Comparison of ENCODE assay signal across 24 cellular contexts in genomic region chr22:47001288-47001687, GRCh38.
A peak's percentile ranks its signal among the peaks of the same experiment; 100 is the strongest.
DNase-seq lines count a peak whose midpoint lies in the region; ATAC-seq and TF ChIP-seq lines count a peak whose summit lies in the region.
"Had no signal": no experiment of that assay in that cellular context is flagged by ENCODE, and none has a peak within 500 bp of the region (broad histone marks: within the 10 kb centered on the region; RNA-seq: fewer than 3 reads in every experiment).

No MANE protein-coding gene starts in this region.

- no peaks in the 10 kb centered on the region for H4K20me1 ChIP-seq in KMS-11 (ENCODE audit: insufficient read depth)

- H3K79me2 ChIP-seq in KMS-11 (ENCODE audit: insufficient read depth, low read depth), result no peaks in the 10 kb centered on the region

- no peaks in the 10 kb centered on the region for H3K27me3 ChIP-seq in KMS-11 (ENCODE audit: insufficient read depth, low read depth)
- H3K27me3 ChIP-seq: brain microvascular endothelial cell, left lung, neural progenitor cell, spleen, suprapubic skin, uterus had no signal

- no peaks in the 10 kb centered on the region for H3K9me3 Mint-ChIP-seq in activated CD4-positive, alpha-beta T cell treated with anti-CD3 and anti-CD28 coated beads for 36 hours (ENCODE audit: low read depth)
- H3K9me3 Mint-ChIP-seq: activated naive CD8-positive, alpha-beta T cell treated with anti-CD3 and anti-CD28 coated beads, Interleukin-2, amount 50 U/mL, for 24 hours; neural progenitor cell; T-cell had no signal

- CTCF ChIA-PET in activated CD4-positive, alpha-beta T cell treated with anti-CD3 and anti-CD28 coated beads for 36 hours (lab: Charles Lee), result no interaction called here

- H3K36me3 ChIP-seq in KMS-11 (ENCODE audit: insufficient read depth), result no peaks in the 10 kb centered on the region
- H3K36me3 ChIP-seq: brain microvascular endothelial cell, neural progenitor cell, uterus, WERI-Rb-1 had no signal

- H3K9ac ChIP-seq in KMS-11, result no peak overlapping the region
- H3K9ac ChIP-seq: neural progenitor cell had no signal

- no peak overlapping the region for H3K4me3 ChIP-seq in KMS-11 (IDR thresholded peaks at IDR 0.05; ENCODE audit: insufficient read depth, low read depth, low read length)
- H3K4me3 ChIP-seq in skeletal muscle cell (ENCODE audit: low read depth, low read length), result no peak overlapping the region
- H3K4me3 ChIP-seq: left lung, neural progenitor cell, psoas muscle, spleen, suprapubic skin, uterus had no signal

- ATAC-seq in activated CD4-positive, alpha-beta T cell treated with anti-CD3 and anti-CD28 coated beads for 36 hours, result peak; percentile 37
- ATAC-seq in GM21381 (IDR thresholded peaks at IDR 0.05; ENCODE audit: unreplicated experiment) (peak; percentile 67), HG03135 (IDR thresholded peaks at IDR 0.05; ENCODE audit: unreplicated experiment) (no peak)
- ATAC-seq: activated naive CD8-positive, alpha-beta T cell treated with anti-CD3 and anti-CD28 coated beads, Interleukin-2, amount 50 U/mL, for 24 hours; HCT116; left lung; psoas muscle; T-cell had no signal

- TF ChIP-seq CTCF in KMS-11 (conservative IDR thresholded peaks at IDR 0.05; ENCODE audit: low read depth, low read length), result no peak

- no peaks in the 10 kb centered on the region for H3K27me3 Mint-ChIP-seq in activated CD4-positive, alpha-beta T cell treated with anti-CD3 and anti-CD28 coated beads for 36 hours
- H3K27me3 Mint-ChIP-seq: activated naive CD8-positive, alpha-beta T cell treated with anti-CD3 and anti-CD28 coated beads, Interleukin-2, amount 50 U/mL, for 24 hours; B cell; T-cell had no signal

- H3K4me1 ChIP-seq in KMS-11 (ENCODE audit: low read depth, poor library complexity, severe bottlenecking), result peaks cover 11% of the 10 kb centered on the region
- H3K4me1 ChIP-seq: left lung, neural progenitor cell, psoas muscle, suprapubic skin, uterus had no signal

- no peak overlapping the region for H3K27ac ChIP-seq in KMS-11
- H3K27ac ChIP-seq: brain microvascular endothelial cell, left lung, neural progenitor cell, psoas muscle, spleen, suprapubic skin, uterus, WERI-Rb-1 had no signal

- peak overlapping the region; percentile 48 for H3K4me2 ChIP-seq in KMS-11
- H3K4me2 ChIP-seq: neural progenitor cell had no signal

- peaks cover 12% of the 10 kb centered on the region for H3K4me1 Mint-ChIP-seq in activated CD4-positive, alpha-beta T cell treated with anti-CD3 and anti-CD28 coated beads for 36 hours

- no peak overlapping the region for H3K4me3 Mint-ChIP-seq in activated CD4-positive, alpha-beta T cell treated with anti-CD3 and anti-CD28 coated beads for 36 hours
- H3K4me3 Mint-ChIP-seq: activated naive CD8-positive, alpha-beta T cell treated with anti-CD3 and anti-CD28 coated beads, Interleukin-2, amount 50 U/mL, for 24 hours; neural progenitor cell; T-cell had no signal

- intact Hi-C loops in activated CD4-positive, alpha-beta T cell treated with anti-CD3 and anti-CD28 coated beads for 36 hours (cut with DNase I, micrococcal nuclease), result no loop called here

- no peak overlapping the region for H2AFZ ChIP-seq in KMS-11 (ENCODE audit: low read depth)
- H2AFZ ChIP-seq: neural progenitor cell had no signal

- POLR2A ChIA-PET in activated CD4-positive, alpha-beta T cell treated with anti-CD3 and anti-CD28 coated beads for 36 hours (lab: Charles Lee), result interaction anchor here (0.6 kb wide), 1 partner anchor 36 kb away, joined by 9 read pairs; no protein-coding TSS in a partner anchor

- DNase-seq in activated CD4-positive, alpha-beta T cell treated with anti-CD3 and anti-CD28 coated beads for 36 hours, result no peak
- DNase-seq in activated CD4-positive, alpha-beta T cell treated with anti-CD3 and anti-CD28 coated beads for 48 hours, result no peak
- peak; percentile 1 for DNase-seq in skeletal muscle cell (ENCODE audit: low read depth)
- DNase-seq in amygdala (lab: John Stamatoyannopoulos, UW), result no peak
- no peak for DNase-seq in DMS53 (lab: John Stamatoyannopoulos, UW)
- DNase-seq: 8988T; activated naive CD8-positive, alpha-beta T cell treated with anti-CD3 and anti-CD28 coated beads, Interleukin-2, amount 50 U/mL, for 24 hours; brain microvascular endothelial cell; left lung; NCI-H1436; NCI-H748 treated with DMSO at 0.1 percent for 48 hours; psoas muscle; SHP77 treated with DMSO at 0.1 percent for 48 hours; spleen; T-cell; uterus; WERI-Rb-1 had no signal

- no peak overlapping the region for H3K27ac Mint-ChIP-seq in activated CD4-positive, alpha-beta T cell treated with anti-CD3 and anti-CD28 coated beads for 36 hours
- H3K27ac Mint-ChIP-seq: neural progenitor cell, T-cell had no signal

- H3K36me3 Mint-ChIP-seq in activated CD4-positive, alpha-beta T cell treated with anti-CD3 and anti-CD28 coated beads for 36 hours (ENCODE audit: low read depth), result peaks cover 11% of the 10 kb centered on the region
